ENCODE assay signal across 16 cellular contexts in genomic region chr12:68477906-68478305, GRCh38.
DNase-seq lines count a peak whose midpoint lies in the region; ATAC-seq and TF ChIP-seq lines count a peak whose summit lies in the region.
"Had no signal": no experiment of that assay in that cellular context is flagged by ENCODE, and none has a peak within 500 bp of the region (broad histone marks: within the 10 kb centered on the region; RNA-seq: fewer than 3 reads in every experiment).

No MANE protein-coding gene starts in this region.

- WGBS in adrenal gland, 4 donors = 90 to 96% (median 93%) methylated on average over 5 of the region's 5 CpGs

- H3K27me3 ChIP-seq in stomach smooth muscle (ENCODE audit: control insufficient read depth in 1 of 2, insufficient read depth in 2 of 2, low read length in 2 of 2) (no peaks in the 10 kb centered on the region), adrenal gland (no peaks in the 10 kb centered on the region), brain microvascular endothelial cell (replicated peaks) (no peaks in the 10 kb centered on the region)
- H3K27me3 ChIP-seq: BLaER1 had no signal

- TF ChIP-seq CTCF in natural killer cell (IDR thresholded peaks at IDR 0.05) (no peak), adrenal gland (IDR thresholded peaks at IDR 0.05) (no peak), brain microvascular endothelial cell (IDR thresholded peaks at IDR 0.05; ENCODE audit: low read depth, low read length, missing control alignments) (no peak)

- no peak for DNase-seq in natural killer cell treated with Interleukin-12 subunit alpha and Interleukin-12 subunit beta and Interleukin-15 and Interleukin-18, amount 100 ng/mL, for 72 hours (ENCODE audit: low spot score)
- DNase-seq in natural killer cell (no peak), fibroblast of peridontal ligament (ENCODE audit: extremely low read depth) (peak; percentile 54), adrenal gland (no peak), brain microvascular endothelial cell (no peak), NCI-H1436 (lab: John Stamatoyannopoulos, UW) (no peak)
- DNase-seq: CD4-positive, alpha-beta memory T cell; DMS153; DMS79; GDM1 had no signal

- peak overlapping the region; percentile 9 to 19 for H3K27ac Mint-ChIP-seq in natural killer cell treated with Interleukin-12 subunit alpha and Interleukin-12 subunit beta and Interleukin-15 and Interleukin-18, amount 100 ng/mL, for 72 hours
- H3K27ac Mint-ChIP-seq in natural killer cell = no peak overlapping the region
- H3K27ac Mint-ChIP-seq: CD14-positive monocyte; CD4-positive, alpha-beta memory T cell; GM23338 had no signal

- no peak for ATAC-seq in natural killer cell treated with Interleukin-12 subunit alpha and Interleukin-12 subunit beta and Interleukin-15 and Interleukin-18, amount 100 ng/mL, for 72 hours
- no peak for ATAC-seq in natural killer cell
- ATAC-seq: A549, GM23338 had no signal

- peaks cover 26% of the 10 kb centered on the region for H3K36me3 Mint-ChIP-seq in natural killer cell treated with Interleukin-12 subunit alpha and Interleukin-12 subunit beta and Interleukin-15 and Interleukin-18, amount 100 ng/mL, for 72 hours
- H3K36me3 Mint-ChIP-seq in natural killer cell = no peaks in the 10 kb centered on the region

- no peak overlapping the region for H3K9ac ChIP-seq in stomach smooth muscle (ENCODE audit: low read length in 2 of 2)
- H3K9ac ChIP-seq: BLaER1 had no signal

- in situ Hi-C loops in brain microvascular endothelial cell (cut with HindIII; ENCODE audit: low pct_ligation_motif_present, low sequenced_read_pairs) = no loop called here

- H3K4me3 ChIP-seq in stomach smooth muscle (ENCODE audit: low read length in 2 of 2) = no peak overlapping the region
- no peak overlapping the region for H3K4me3 ChIP-seq in adrenal gland
- H3K4me3 ChIP-seq in brain microvascular endothelial cell (ENCODE audit: low read depth, low read length) = no peak overlapping the region
- H3K4me3 ChIP-seq: A549, BLaER1, GM23338 had no signal

- H3K27ac ChIP-seq in stomach smooth muscle (ENCODE audit: low read length) (peak overlapping the region; percentile 72), adrenal gland (no peak overlapping the region), brain microvascular endothelial cell (no peak overlapping the region)
- H3K27ac ChIP-seq: 22Rv1, A549, BLaER1 had no signal

- H3K27me3 Mint-ChIP-seq in natural killer cell treated with Interleukin-12 subunit alpha and Interleukin-12 subunit beta and Interleukin-15 and Interleukin-18, amount 100 ng/mL, for 72 hours = no peaks in the 10 kb centered on the region
- H3K27me3 Mint-ChIP-seq in natural killer cell (ENCODE audit: low read depth in 2 of 2) = no peaks in the 10 kb centered on the region
- H3K27me3 Mint-ChIP-seq: CD4-positive, alpha-beta memory T cell had no signal

- peaks cover 42 to 46% of the 10 kb centered on the region in 2 donors for H3K4me1 Mint-ChIP-seq in natural killer cell treated with Interleukin-12 subunit alpha and Interleukin-12 subunit beta and Interleukin-15 and Interleukin-18, amount 100 ng/mL, for 72 hours (ENCODE audit: low read depth in 2 of 2)
- peaks cover 27 to 30% of the 10 kb centered on the region in 2 donors for H3K4me1 Mint-ChIP-seq in natural killer cell

- peaks cover 9% of the 10 kb centered on the region for H3K9me3 Mint-ChIP-seq in natural killer cell treated with Interleukin-12 subunit alpha and Interleukin-12 subunit beta and Interleukin-15 and Interleukin-18, amount 100 ng/mL, for 72 hours
- no peaks in the 10 kb centered on the region for H3K9me3 Mint-ChIP-seq in natural killer cell

- H3K4me1 ChIP-seq in stomach smooth muscle (ENCODE audit: control insufficient read depth, insufficient read depth, low read length) = peaks cover 17% of the 10 kb centered on the region
- no peaks in the 10 kb centered on the region for H3K4me1 ChIP-seq in adrenal gland (replicated peaks in 1 of 2)
- H3K4me1 ChIP-seq: A549 had no signal

- H3K9me3 ChIP-seq in stomach smooth muscle (ENCODE audit: control insufficient read depth in 2 of 2, low read length in 2 of 2) (no peaks in the 10 kb centered on the region), adrenal gland (replicated peaks in 1 of 3) (no peaks in the 10 kb centered on the region)

- no peaks in the 10 kb centered on the region for H3K36me3 ChIP-seq in stomach smooth muscle (ENCODE audit: control insufficient read depth in 2 of 2, insufficient read depth in 2 of 2, low read length in 2 of 2)
- H3K36me3 ChIP-seq in adrenal gland (replicated peaks in 1 of 2) = no peaks in the 10 kb centered on the region
- H3K36me3 ChIP-seq in brain microvascular endothelial cell (replicated peaks) = no peaks in the 10 kb centered on the region
- H3K36me3 ChIP-seq: BLaER1 had no signal

- no peak overlapping the region for H3K4me3 Mint-ChIP-seq in natural killer cell treated with Interleukin-12 subunit alpha and Interleukin-12 subunit beta and Interleukin-15 and Interleukin-18, amount 100 ng/mL, for 72 hours
- no peak overlapping the region for H3K4me3 Mint-ChIP-seq in natural killer cell
- H3K4me3 Mint-ChIP-seq: CD14-positive monocyte; CD4-positive, alpha-beta memory T cell; GM23338 had no signal

- intact Hi-C loops in natural killer cell (cut with micrococcal nuclease) (no loop called here), adrenal gland (cut with DNase I) (no loop called here)

- no peak for TF ChIP-seq POLR2A in adrenal gland (IDR thresholded peaks at IDR 0.05)

Comparison
In these comparisons a context has a peak if more than half of its experiments do, and no peak if none do; other contexts are left out.
1. H3K27ac Mint-ChIP-seq: peak in natural killer cell treated with Interleukin-12 subunit alpha and Interleukin-12 subunit beta and Interleukin-15 and Interleukin-18, amount 100 ng/mL, for 72 hours (2 of 2); none in natural killer cell (0 of 2).